In genomic region chrX:131895807-131896206, GRCh38 we compare ENCODE assay signal across 33 cellular contexts.
A peak's percentile ranks its signal among the peaks of the same experiment; 100 is the strongest.
DNase-seq lines count a peak whose midpoint lies in the region; ATAC-seq, FAIRE-seq and TF ChIP-seq lines count a peak whose summit lies in the region.
"Had no signal": no experiment of that assay in that cellular context is flagged by ENCODE, and none has a peak within 500 bp of the region (broad histone marks: within the 10 kb centered on the region; RNA-seq: fewer than 3 reads in every experiment).

No MANE protein-coding gene starts in this region.

- peak; percentile 47 for FAIRE-seq in kidney (lab: Jason Lieb, UNC)
- FAIRE-seq: endometrium had no signal

- no peak for ATAC-seq in HCT116
- ATAC-seq in GM21576 (IDR thresholded peaks at IDR 0.05; ENCODE audit: unreplicated experiment): no peak
- ATAC-seq in upper lobe of right lung: no peak
- ATAC-seq: activated CD8-positive, alpha-beta T cell treated with anti-CD3 and anti-CD28 coated beads, Interleukin-2, amount 10 ng/mL, durations not matched to agents 7 days and 5 days; gastrocnemius medialis; left lobe of liver had no signal

- H3K79me2 ChIP-seq in HCT116 (ENCODE audit: insufficient read depth, low read length): no peaks in the 10 kb centered on the region

- no peaks in the 10 kb centered on the region for H3K9me2 ChIP-seq in HCT116 (ENCODE audit: insufficient read depth)

- H2AFZ ChIP-seq in HCT116 (ENCODE audit: low read depth, low read length, poor library complexity, severe bottlenecking): no peak overlapping the region
- H2AFZ ChIP-seq: neural progenitor cell had no signal

- no peak overlapping the region for H3K4me3 ChIP-seq in HCT116 (replicated peaks in 1 of 2; ENCODE audit: low read depth in 1 of 2, low read length in 2 of 2)
- H3K4me3 ChIP-seq in SJCRH30: no peak overlapping the region
- H3K4me3 ChIP-seq in kidney (ENCODE audit: low read length in 2 of 2): no peak overlapping the region
- no peak overlapping the region for H3K4me3 ChIP-seq in upper lobe of right lung
- H3K4me3 ChIP-seq: BLaER1, gastrocnemius medialis, neural progenitor cell, Peyer's patch, right atrium auricular region, suprapubic skin had no signal

- peak; percentile 21 for TF ChIP-seq CTCF in GM10266 (IDR thresholded peaks at IDR 0.05; ENCODE audit: control insufficient read depth, insufficient read depth, low read depth, missing control alignments)
- no peak for TF ChIP-seq CTCF in HCT116 (IDR thresholded peaks at IDR 0.05 in 2 of 3, conservative IDR thresholded peaks at IDR 0.05 in 1 of 3; ENCODE audit: borderline replicate concordance in 1 of 3, insufficient read depth in 1 of 3, low read depth in 2 of 3, low read length in 2 of 3)
- no peak for TF ChIP-seq CTCF in kidney (IDR thresholded peaks at IDR 0.05; ENCODE audit: borderline replicate concordance, extremely low read depth, insufficient read depth)
- TF ChIP-seq CTCF in type B pancreatic cell (conservative IDR thresholded peaks at IDR 0.05): no peak
- no peak for TF ChIP-seq CTCF in upper lobe of right lung (IDR thresholded peaks at IDR 0.05)

- no peaks in the 10 kb centered on the region for H3K4me1 ChIP-seq in HCT116 (ENCODE audit: control insufficient read depth in 1 of 2, insufficient read depth in 2 of 2, low read length in 2 of 2)
- peaks cover 30% of the 10 kb centered on the region for H3K4me1 ChIP-seq in SJCRH30
- no peaks in the 10 kb centered on the region for H3K4me1 ChIP-seq in kidney (ENCODE audit: control insufficient read depth in 1 of 2, insufficient read depth in 1 of 2, low read depth in 1 of 2, low read length in 2 of 2)
- H3K4me1 ChIP-seq in upper lobe of right lung: no peaks in the 10 kb centered on the region
- H3K4me1 ChIP-seq: BLaER1, gastrocnemius medialis, neural progenitor cell, Peyer's patch, right atrium auricular region, suprapubic skin had no signal

- H3K4me2 ChIP-seq in HCT116 (ENCODE audit: low read length): no peak overlapping the region
- H3K4me2 ChIP-seq: BLaER1, neural progenitor cell had no signal

- no peak for DNase-seq in GM10266 (ENCODE audit: extremely low spot score)
- DNase-seq in HCT116 (ENCODE audit: low read depth, low spot score): no peak
- DNase-seq in SJCRH30: peak in 1 of 2 experiments; percentile 19
- no peak for DNase-seq in kidney
- DNase-seq in type B pancreatic cell (ENCODE audit: extremely low spot score, unreplicated experiment): no peak
- no peak for DNase-seq in NCI-H82 (lab: John Stamatoyannopoulos, UW)
- no peak for DNase-seq in upper lobe of right lung
- DNase-seq: activated CD4-positive, CD25-positive, alpha-beta regulatory T cell treated with anti-CD3 and anti-CD28 coated beads, Interleukin-2, amount 50 U/mL, for 72 hours; activated CD8-positive, alpha-beta T cell treated with anti-CD3 and anti-CD28 coated beads, Interleukin-2, amount 10 ng/mL, durations not matched to agents 7 days and 5 days; activated naive CD4-positive, alpha-beta T cell treated with anti-CD3 and anti-CD28 coated beads, Interleukin-2, amount 50 U/mL, for 16 hours; amniotic stem cell; cerebellar nuclear complex; DMS153; gastrocnemius medialis; GDM1; HCEC 1CT; NCI-H1048; NCI-H1694; NCI-H510A; Peyer's patch; SHP77; stimulated activated CD4-positive, alpha-beta T cell treated with anti-CD3 and anti-CD28 coated beads, Interleukin-1b, Interleukin-23, amount 100 ng/mL, for 48 hours; stimulated activated naive CD4-positive, alpha-beta T cell treated with Interleukin-2 at 50 U/mL for 16 hours had no signal

- H3K4me1 Mint-ChIP-seq in type B pancreatic cell (ENCODE audit: unreplicated experiment): peaks cover 3% of the 10 kb centered on the region
- H3K4me1 Mint-ChIP-seq: memory B cell, neural progenitor cell had no signal

- H3K36me3 ChIP-seq in HCT116 (ENCODE audit: control insufficient read depth in 1 of 2, insufficient read depth in 2 of 2, low read length in 2 of 2): no peaks in the 10 kb centered on the region
- no peaks in the 10 kb centered on the region for H3K36me3 ChIP-seq in SJCRH30
- H3K36me3 ChIP-seq in kidney (ENCODE audit: control insufficient read depth in 1 of 2, insufficient read depth in 2 of 2, low read length in 2 of 2): no peaks in the 10 kb centered on the region
- no peaks in the 10 kb centered on the region for H3K36me3 ChIP-seq in upper lobe of right lung
- H3K36me3 ChIP-seq: BLaER1, gastrocnemius medialis, neural progenitor cell, Peyer's patch, right atrium auricular region, suprapubic skin had no signal

- POLR2A ChIA-PET in HCT116 (lab: Charles Lee): no interaction called here

- CTCF ChIA-PET in HCT116 (lab: Charles Lee): interaction anchor here (1.4 kb wide), 1 partner anchor 175 kb away, joined by 7 read pairs; no protein-coding TSS in a partner anchor

- intact Hi-C loops in HCT116 (cut with micrococcal nuclease): no loop called here
- intact Hi-C loops in kidney (cut with DNase I): no loop called here
- intact Hi-C loops in upper lobe of right lung (cut with DNase I): no loop called here

- H3K27ac ChIP-seq in HCT116 (ENCODE audit: low read depth, low read length): no peak overlapping the region
- peak overlapping the region; percentile 66 for H3K27ac ChIP-seq in SJCRH30
- no peak overlapping the region for H3K27ac ChIP-seq in kidney (ENCODE audit: low read depth in 2 of 2, low read length in 2 of 2)
- H3K27ac ChIP-seq in upper lobe of right lung: no peak overlapping the region
- H3K27ac ChIP-seq: BLaER1, gastrocnemius medialis, neural progenitor cell, Peyer's patch, right atrium auricular region, suprapubic skin had no signal

- H3K36me3 Mint-ChIP-seq in type B pancreatic cell: no peaks in the 10 kb centered on the region
- H3K36me3 Mint-ChIP-seq: brain, memory B cell, neural progenitor cell had no signal

- no peaks in the 10 kb centered on the region for H4K20me1 ChIP-seq in HCT116 (ENCODE audit: insufficient read depth)
- H4K20me1 ChIP-seq: BLaER1 had no signal

- H3K4me3 Mint-ChIP-seq in type B pancreatic cell: no peak overlapping the region
- H3K4me3 Mint-ChIP-seq: activated CD8-positive, alpha-beta T cell treated with anti-CD3 and anti-CD28 coated beads, Interleukin-2, amount 10 ng/mL, durations not matched to agents 7 days and 5 days; memory B cell; neural progenitor cell; T-helper 2 cell treated with Interferon-gamma antibody and Interleukin-4, amounts not matched to agents 5 μg/mL and 100 μg/mL, for 36 hours had no signal

- TF ChIP-seq POLR2A in HCT116 (IDR thresholded peaks at IDR 0.05; ENCODE audit: borderline replicate concordance, extremely low read depth, insufficient read depth, insufficient read length): no peak

- no peak overlapping the region for H3K27ac Mint-ChIP-seq in type B pancreatic cell
- H3K27ac Mint-ChIP-seq: activated CD8-positive, alpha-beta T cell treated with anti-CD3 and anti-CD28 coated beads, Interleukin-2, amount 10 ng/mL, durations not matched to agents 7 days and 5 days; memory B cell; neural progenitor cell; T-helper 2 cell treated with Interferon-gamma antibody and Interleukin-4, amounts not matched to agents 5 μg/mL and 100 μg/mL, for 36 hours had no signal

- TF ChIP-seq RAD21 in HCT116 (IDR thresholded peaks at IDR 0.05; ENCODE audit: low read depth): peak; percentile 16; the same call in 1 of the 2 replicates

- H3K9me3 ChIP-seq in HCT116 (ENCODE audit: control insufficient read depth in 1 of 2, insufficient read depth in 1 of 2, low read depth in 1 of 2, low read length in 2 of 2) (no peaks in the 10 kb centered on the region), SJCRH30 (replicated peaks) (no peaks in the 10 kb centered on the region), kidney (ENCODE audit: control insufficient read depth in 1 of 2, low read length in 2 of 2) (no peaks in the 10 kb centered on the region), upper lobe of right lung (no peaks in the 10 kb centered on the region)
- H3K9me3 ChIP-seq: BLaER1, gastrocnemius medialis, Peyer's patch, right atrium auricular region, suprapubic skin had no signal

- BruUV-seq in HCT116 (replicated peaks; lab: Mats Ljungman, UMichigan): no TSS peak

- RAD21 ChIA-PET in HCT116 (lab: Charles Lee; ENCODE audit: low non-redundant PET in 1 of 2, low total read pairs in 2 of 2, uncharacterized antibody in 2 of 2, unreplicated experiment in 2 of 2): no interaction called here

- H3K9me3 Mint-ChIP-seq in type B pancreatic cell: no peaks in the 10 kb centered on the region
- H3K9me3 Mint-ChIP-seq: brain; memory B cell; neural progenitor cell; T-helper 2 cell treated with Interferon-gamma antibody and Interleukin-4, amounts not matched to agents 5 μg/mL and 100 μg/mL, for 36 hours had no signal

- H3K27me3 Mint-ChIP-seq in type B pancreatic cell: no peaks in the 10 kb centered on the region
- H3K27me3 Mint-ChIP-seq: memory B cell had no signal

- H3K9ac ChIP-seq in HCT116 (ENCODE audit: low read length) (no peak overlapping the region), kidney (ENCODE audit: low read length in 2 of 2) (no peak overlapping the region)
- H3K9ac ChIP-seq: BLaER1, neural progenitor cell had no signal

- H3K27me3 ChIP-seq in HCT116 (ENCODE audit: insufficient read depth, low read length): peaks cover 5% of the 10 kb centered on the region; the same call in 1 of the 2 replicates
- H3K27me3 ChIP-seq in SJCRH30: no peaks in the 10 kb centered on the region
- no peaks in the 10 kb centered on the region for H3K27me3 ChIP-seq in upper lobe of right lung
- H3K27me3 ChIP-seq: neural progenitor cell, Peyer's patch, right atrium auricular region, suprapubic skin had no signal

TF ChIP-seq in HCT116, 20 proteins besides CTCF, POLR2A, EP300 and RAD21:
- TF ChIP-seq SP1 (IDR thresholded peaks at IDR 0.05; ENCODE audit: low read depth) (no peak), CEBPB (IDR thresholded peaks at IDR 0.05; ENCODE audit: low read depth) (no peak)
